In genomic region chr9:137244486-137245449, GRCh38 we compare ENCODE assay signal across 1 cellular context.
A peak's percentile ranks its signal among the peaks of the same experiment; 100 is the strongest.
TF ChIP-seq lines count a peak whose summit lies in the region.

No MANE protein-coding gene starts in this region.

TF ChIP-seq in HEK293, 187 proteins besides CTCF, POLR2A, EP300 and RAD21 (continued from another document):
- TF ChIP-seq, protein P1, sequence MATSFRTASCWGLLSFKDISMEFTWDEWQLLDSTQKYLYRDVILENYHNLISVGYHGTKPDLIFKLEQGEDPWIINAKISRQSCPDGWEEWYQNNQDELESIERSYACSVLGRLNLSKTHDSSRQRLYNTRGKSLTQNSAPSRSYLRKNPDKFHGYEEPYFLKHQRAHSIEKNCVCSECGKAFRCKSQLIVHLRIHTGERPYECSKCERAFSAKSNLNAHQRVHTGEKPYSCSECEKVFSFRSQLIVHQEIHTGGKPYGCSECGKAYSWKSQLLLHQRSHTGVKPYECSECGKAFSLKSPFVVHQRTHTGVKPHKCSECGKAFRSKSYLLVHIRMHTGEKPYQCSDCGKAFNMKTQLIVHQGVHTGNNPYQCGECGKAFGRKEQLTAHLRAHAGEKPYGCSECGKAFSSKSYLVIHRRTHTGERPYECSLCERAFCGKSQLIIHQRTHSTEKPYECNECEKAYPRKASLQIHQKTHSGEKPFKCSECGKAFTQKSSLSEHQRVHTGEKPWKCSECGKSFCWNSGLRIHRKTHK (tag by site-specific recombination; IDR thresholded peaks at IDR 0.05), result no peak
- TF ChIP-seq, protein P2, sequence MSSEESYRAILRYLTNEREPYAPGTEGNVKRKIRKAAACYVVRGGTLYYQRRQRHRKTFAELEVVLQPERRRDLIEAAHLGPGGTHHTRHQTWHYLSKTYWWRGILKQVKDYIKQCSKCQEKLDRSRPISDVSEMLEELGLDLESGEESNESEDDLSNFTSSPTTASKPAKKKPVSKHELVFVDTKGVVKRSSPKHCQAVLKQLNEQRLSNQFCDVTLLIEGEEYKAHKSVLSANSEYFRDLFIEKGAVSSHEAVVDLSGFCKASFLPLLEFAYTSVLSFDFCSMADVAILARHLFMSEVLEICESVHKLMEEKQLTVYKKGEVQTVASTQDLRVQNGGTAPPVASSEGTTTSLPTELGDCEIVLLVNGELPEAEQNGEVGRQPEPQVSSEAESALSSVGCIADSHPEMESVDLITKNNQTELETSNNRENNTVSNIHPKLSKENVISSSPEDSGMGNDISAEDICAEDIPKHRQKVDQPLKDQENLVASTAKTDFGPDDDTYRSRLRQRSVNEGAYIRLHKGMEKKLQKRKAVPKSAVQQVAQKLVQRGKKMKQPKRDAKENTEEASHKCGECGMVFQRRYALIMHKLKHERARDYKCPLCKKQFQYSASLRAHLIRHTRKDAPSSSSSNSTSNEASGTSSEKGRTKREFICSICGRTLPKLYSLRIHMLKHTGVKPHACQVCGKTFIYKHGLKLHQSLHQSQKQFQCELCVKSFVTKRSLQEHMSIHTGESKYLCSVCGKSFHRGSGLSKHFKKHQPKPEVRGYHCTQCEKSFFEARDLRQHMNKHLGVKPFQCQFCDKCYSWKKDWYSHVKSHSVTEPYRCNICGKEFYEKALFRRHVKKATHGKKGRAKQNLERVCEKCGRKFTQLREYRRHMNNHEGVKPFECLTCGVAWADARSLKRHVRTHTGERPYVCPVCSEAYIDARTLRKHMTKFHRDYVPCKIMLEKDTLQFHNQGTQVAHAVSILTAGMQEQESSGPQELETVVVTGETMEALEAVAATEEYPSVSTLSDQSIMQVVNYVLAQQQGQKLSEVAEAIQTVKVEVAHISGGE (tag by site-specific recombination; conservative IDR thresholded peaks at IDR 0.05; ENCODE audit: low read depth), result no peak
- no peak for TF ChIP-seq ZNF560 (tag by site-specific recombination; IDR thresholded peaks at IDR 0.05; ENCODE audit: borderline replicate concordance)
- TF ChIP-seq ZNF426 (tag by site-specific recombination; IDR thresholded peaks at IDR 0.05), result no peak
- TF ChIP-seq ZNF600 (tag by site-specific recombination; IDR thresholded peaks at IDR 0.05), result 0 out of 2 replicates have a peak, but pooled peaks have one; percentile 38
- no peak for TF ChIP-seq ZNF843 (tag by site-specific recombination; IDR thresholded peaks at IDR 0.05)
TF ChIP-seq in HEK293: peak in this region for 8.
